ENCODE assay signal across 6 cellular contexts in the genomic region with DNA sequence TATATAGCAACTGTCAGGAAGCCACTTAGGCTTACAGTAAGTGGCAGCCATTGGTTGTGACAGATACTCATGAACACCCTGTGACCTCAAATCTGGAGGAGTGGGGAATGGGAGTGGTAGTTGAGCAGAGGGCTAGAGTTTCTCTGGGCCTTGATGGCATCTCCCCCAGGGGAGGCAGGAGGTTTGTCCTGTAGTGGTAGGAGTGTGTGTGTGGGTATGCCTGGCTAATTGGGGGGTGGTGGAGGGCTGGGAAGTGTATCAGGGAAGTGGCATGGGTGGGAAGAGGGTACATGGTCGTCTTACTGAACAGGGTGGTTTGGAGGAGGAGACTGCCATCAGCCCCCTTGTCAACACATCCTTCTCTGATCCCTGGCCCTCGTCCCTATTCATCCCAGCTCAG.
"Had no signal": no experiment of that assay in that cellular context is flagged by ENCODE, and none has a peak within 500 bp of the region (broad histone marks: within the 10 kb centered on the region; RNA-seq: fewer than 3 reads in every experiment).

No MANE protein-coding gene starts in this region.

- DNase-seq: GM23248, GOT3, H7, KG1 had no signal

- FAIRE-seq: HepG2 had no signal

- ATAC-seq: HCT116, HepG2 had no signal
